In genomic region chr16:17470871-17471744, GRCh38 we compare ENCODE assay signal across 8 cellular contexts. TPM values are rescaled to one million over a fixed set of nuclear protein-coding genes. Genes with fewer than 3 reads are reported as not detected.
DNase-seq lines count a peak whose midpoint lies in the region; ATAC-seq and TF ChIP-seq lines count a peak whose summit lies in the region.

TSS of gene XYLT1 (minus strand) at chr16:17470960. CDS start at chr16:17470796, 164 bp downstream.

- TF ChIP-seq CTCF in MCF 10A (IDR thresholded peaks at IDR 0.05; ENCODE audit: unreplicated experiment) (no peak), spleen (IDR thresholded peaks at IDR 0.05 in 8 of 11, conservative IDR thresholded peaks at IDR 0.05 in 3 of 11) (no peak)

- H3K9me3 Mint-ChIP-seq in MCF 10A (ENCODE audit: unreplicated experiment) (peaks cover 20% of the 10 kb centered on the region), immature natural killer cell (peaks cover 0 to 2% (median 0%) of the 10 kb centered on the region in 6 donors)

- intact Hi-C loops in Right ventricle myocardium inferior (cut with DNase I) (no loop called here), cardiac septum (cut with DNase I) (no loop called here), MCF 10A (cut with micrococcal nuclease) (no loop called here), spleen (cut with DNase I; ENCODE audit: low total_unique reads) (loop anchor here (10.0 kb wide), 1 partner anchor 266 kb away; no protein-coding TSS in a partner anchor)
- intact Hi-C loops in T-helper 2 cell treated with Interferon-gamma antibody and Interleukin-4, amounts not matched to agents 100 ng/mL and 5 ng/mL, for 36 hours (cut with micrococcal nuclease) = loop anchor here (2.0 to 10.0 kb wide), 5 partner anchors 60 to 606 kb away; no protein-coding TSS in a partner anchor

- H3K27me3 Mint-ChIP-seq in MCF 10A (ENCODE audit: insufficient read depth, unreplicated experiment) (no peaks in the 10 kb centered on the region), immature natural killer cell (ENCODE audit: low read depth in 3 of 3) (peaks cover 11 to 21% (median 19%) of the 10 kb centered on the region in 3 donors)

- peaks cover 0 to 34% (median 0%) of the 10 kb centered on the region in 7 donors for H3K27me3 ChIP-seq in spleen (replicated peaks in 1 of 7)

- POLR2A ChIA-PET in MCF 10A (lab: Yijun Ruan, JAX) = no interaction called here

- peaks cover 25 to 73% (median 54%) of the 10 kb centered on the region in 6 donors for H3K4me1 ChIP-seq in spleen

- no TSS peak for BruUV-seq in MCF 10A (replicated peaks; lab: Mats Ljungman, UMichigan)

- WGBS in spleen, 5 donors = 7 to 15% (median 13%) methylated on average over 29 to 44 of the region's 44 CpGs

- H3K9me3 ChIP-seq in spleen = no peaks in the 10 kb centered on the region

- no peak for TF ChIP-seq POLR2A in spleen (IDR thresholded peaks at IDR 0.05)

- H3K36me3 Mint-ChIP-seq in MCF 10A (ENCODE audit: insufficient read depth, unreplicated experiment) (no peaks in the 10 kb centered on the region), immature natural killer cell (peaks cover 3 to 20% (median 14%) of the 10 kb centered on the region in 3 donors)

- H3K4me1 Mint-ChIP-seq in MCF 10A (ENCODE audit: insufficient read depth, unreplicated experiment) (no peaks in the 10 kb centered on the region), immature natural killer cell (peaks cover 70% of the 10 kb centered on the region in 2 donors)

- DNase-seq in Right ventricle myocardium inferior (ENCODE audit: missing footprints) (peak; percentile 74), cardiac septum (ENCODE audit: low spot score) (no peak), MCF 10A (ENCODE audit: unreplicated experiment) (peak; percentile 28), immature natural killer cell (peak; percentile 36 to 48 (median 41)), spleen (peak; percentile 88)

- H3K36me3 ChIP-seq in spleen = no peaks in the 10 kb centered on the region

- H3K27ac Mint-ChIP-seq in MCF 10A (ENCODE audit: low read depth, unreplicated experiment) (no peak within 1 kb of the TSS), immature natural killer cell (peak within 1 kb of the TSS; percentile 58 to 93 (median 88))

- ATAC-seq in Right ventricle myocardium inferior (peak; percentile 86), HG02981 (IDR thresholded peaks at IDR 0.05; ENCODE audit: unreplicated experiment) (no peak), HG03460 (IDR thresholded peaks at IDR 0.05; ENCODE audit: unreplicated experiment) (no peak)

- no peak within 1 kb of the TSS for H3K4me3 Mint-ChIP-seq in MCF 10A (ENCODE audit: unreplicated experiment)
- peak within 1 kb of the TSS; percentile 92 to 98 (median 95) for H3K4me3 Mint-ChIP-seq in immature natural killer cell

- H3K4me3 ChIP-seq in spleen = peak within 1 kb of the TSS; percentile 42 to 86 (median 68)

- H3K27ac ChIP-seq in spleen = peak within 1 kb of the TSS in 6 of 8 donors; percentile 32 to 79 (median 66)

- CTCF ChIA-PET in MCF 10A (lab: Yijun Ruan, JAX) = no interaction called here

RNA-seq across cellular contexts. Expression of gene XYLT1, which starts in this region (rescaled TPM):
- total RNA-seq in Right ventricle myocardium inferior (1.8 TPM), cardiac septum (2.9 TPM), MCF 10A (2022) (not detected in 2 replicates), spleen (10 to 100 TPM; 17.2 to 40.7 (median 25.2) TPM)
- total RNA-seq in T-helper 2 cell treated with Interferon-gamma antibody and Interleukin-4, amounts not matched to agents 100 ng/mL and 5 ng/mL, for 36 hours = 44.2 and 47.7 TPM in 2 replicates
- polyA plus RNA-seq in immature natural killer cell (1 to 10 TPM in 2 of 3 donors, under 1 TPM in 1; 0.79 to 6.2 (median 3.3) TPM), spleen (1 to 10 TPM; 2.1 to 3.2 (median 2.4) TPM)

Comparison
In these comparisons a context has a peak if more than half of its experiments do, and no peak if none do; other contexts are left out.
1. Peak in DNase-seq in MCF 10A; RNA of the gene not detected or under 1 TPM.
2. intact Hi-C loops: an anchor here in T-helper 2 cell treated with Interferon-gamma antibody and Interleukin-4, amounts not matched to agents 100 ng/mL and 5 ng/mL, for 36 hours (2.0 to 10.0 kb wide) and spleen (10.0 kb wide); none called in Right ventricle myocardium inferior, cardiac septum and MCF 10A.